Comparison of ENCODE assay signal across 1 cellular context in genomic region chr3:127814325-127814781, GRCh38.
TF ChIP-seq lines count a peak whose summit lies in the region.

No MANE protein-coding gene starts in this region.

TF ChIP-seq in liver, 16 proteins besides CTCF, POLR2A, EP300 and RAD21 (continued from another document):
- TF ChIP-seq ZBTB33 (IDR thresholded peaks at IDR 0.05): no peak
